In genomic region chr12:80756875-80757274, GRCh38 we compare ENCODE assay signal across 19 cellular contexts. TPM values are rescaled to one million over a fixed set of nuclear protein-coding genes. Genes with fewer than 3 reads are reported as not detected.
DNase-seq lines count a peak whose midpoint lies in the region; ATAC-seq and TF ChIP-seq lines count a peak whose summit lies in the region.
"Had no signal": no experiment of that assay in that cellular context is flagged by ENCODE, and none has a peak within 500 bp of the region (broad histone marks: within the 10 kb centered on the region; RNA-seq: fewer than 3 reads in every experiment).

No MANE protein-coding gene starts in this region.

- H3K27ac ChIP-seq in psoas muscle: no peak overlapping the region
- H3K27ac ChIP-seq: BLaER1 treated with 17β-estradiol and CSF1 and Interleukin-3, amounts not matched to agents 10 nM and 100 nM had no signal

- peaks cover 5% of the 10 kb centered on the region for H3K4me1 ChIP-seq in psoas muscle
- H3K4me1 ChIP-seq: BLaER1 treated with 17β-estradiol and CSF1 and Interleukin-3, amounts not matched to agents 10 nM and 100 nM had no signal

- no peak for TF ChIP-seq CTCF in psoas muscle (IDR thresholded peaks at IDR 0.05)

- no peaks in the 10 kb centered on the region for H3K27me3 ChIP-seq in psoas muscle (ENCODE audit: insufficient read depth in 3 of 3, low read length in 2 of 3)
- H3K27me3 ChIP-seq: BLaER1 treated with 17β-estradiol and CSF1 and Interleukin-3, amounts not matched to agents 10 nM and 100 nM had no signal

- intact Hi-C loops in psoas muscle (cut with DNase I): no loop called here

- H3K36me3 ChIP-seq in psoas muscle (ENCODE audit: insufficient read depth in 1 of 2, low read depth in 1 of 2): no peaks in the 10 kb centered on the region
- H3K36me3 ChIP-seq: BLaER1 treated with 17β-estradiol and CSF1 and Interleukin-3, amounts not matched to agents 10 nM and 100 nM had no signal

- peak; percentile 92 for ATAC-seq in GM18870 (IDR thresholded peaks at IDR 0.05; ENCODE audit: unreplicated experiment)
- peak; percentile 80 for ATAC-seq in HG02623 (IDR thresholded peaks at IDR 0.05; ENCODE audit: unreplicated experiment)
- ATAC-seq in HG03520 (IDR thresholded peaks at IDR 0.05; ENCODE audit: unreplicated experiment): peak; percentile 74
- ATAC-seq in psoas muscle: peak in 3 of 4 donors; percentile 74 to 92 (median 88)
- ATAC-seq: Panc1 had no signal

- no peak overlapping the region for H3K4me3 ChIP-seq in psoas muscle
- H3K4me3 ChIP-seq: BLaER1 treated with 17β-estradiol and CSF1 and Interleukin-3, amounts not matched to agents 10 nM and 100 nM had no signal

- no peak for DNase-seq in psoas muscle
- DNase-seq in NCI-H146 treated with DMSO at 0.1 percent for 48 hours (lab: John Stamatoyannopoulos, UW; ENCODE audit: unreplicated experiment): no peak
- DNase-seq in T1000 (lab: John Stamatoyannopoulos, UW): no peak
- no peak for DNase-seq in RKO (ENCODE audit: low spot score)
- DNase-seq in HuH-7.5 (ENCODE audit: low spot score): no peak
- DNase-seq: activated CD4-positive, alpha-beta T cell treated with anti-CD3 and anti-CD28 coated beads, Interleukin-2, amount 50 U/mL, for 4 hours; hippocampal formation; small intestine; T-helper 2 cell had no signal

- WGBS in psoas muscle, 3 donors: 19 to 41% (median 30%) methylated on average over 1 of the region's 1 CpG

- H3K9me3 ChIP-seq in psoas muscle: no peaks in the 10 kb centered on the region
- H3K9me3 ChIP-seq: BLaER1 treated with 17β-estradiol and CSF1 and Interleukin-3, amounts not matched to agents 10 nM and 100 nM had no signal

RNA-seq across cellular contexts. Expression of gene MYF5, which starts 40.2 kb away (rescaled TPM):
- 1 to 10 TPM; 2.3 to 4.7 (median 3.5) TPM for total RNA-seq in psoas muscle
- polyA plus RNA-seq in psoas muscle: 1 to 10 TPM; 1.3 to 3.7 (median 3.0) TPM
- total RNA-seq: H4, HT-29, liver, temporal lobe had no signal
- polyA plus RNA-seq: liver, neural cell, small intestine had no signal

RNA-seq across cellular contexts. Expression of gene MYF6, which starts 49.4 kb away (rescaled TPM):
- 100 to 1,000 TPM; 300 to 480 (median 372) TPM for total RNA-seq in psoas muscle
- 1,000 to 10,000 TPM in 2 of 3 donors, 10 to 100 TPM in 1; 66.7 to 1,359 (median 1,026) TPM for polyA plus RNA-seq in psoas muscle
- total RNA-seq: H4, HT-29, liver had no signal
- polyA plus RNA-seq: neural cell had no signal
